8 cellular contexts compared by ENCODE assay signal in genomic region chr20:64082821-64083379, GRCh38. TPM values are rescaled to one million over a fixed set of nuclear protein-coding genes. Genes with fewer than 3 reads are reported as not detected.
DNase-seq lines count a peak whose midpoint lies in the region; ATAC-seq, FAIRE-seq and TF ChIP-seq lines count a peak whose summit lies in the region.

No MANE protein-coding gene starts in this region.

- TF ChIP-seq EP300 in HepG2 (IDR thresholded peaks at IDR 0.05; ENCODE audit: low read depth in 2 of 2, low read length in 2 of 2) (no peak), HepG2 (CRISPR knock-in tag; IDR thresholded peaks at IDR 0.05; ENCODE audit: borderline replicate concordance) (no peak)

- TF ChIP-seq CTCF in HepG2 (CRISPR knock-in tag; IDR thresholded peaks at IDR 0.05) (no peak), vagina (IDR thresholded peaks at IDR 0.05) (no peak)

- peaks cover 9% of the 10 kb centered on the region; the same call in 1 of the 2 replicates for H4K20me1 ChIP-seq in HepG2 (ENCODE audit: insufficient read depth, low read length)

- no peak for FAIRE-seq in HepG2 (lab: Jason Lieb, UNC)
- no peak for FAIRE-seq in GM12891 (lab: Jason Lieb, UNC)

- peaks cover 14% of the 10 kb centered on the region for H3K27me3 Mint-ChIP-seq in stimulated activated naive CD8-positive, alpha-beta T cell treated with anti-CD3 and anti-CD28 coated beads, Interleukin-15, Interleukin-2, amounts not matched to agents 100 ng/mL and 50 ng/mL, for 24 hours
- peaks cover 3% of the 10 kb centered on the region for H3K27me3 Mint-ChIP-seq in activated T-helper 17 cell treated with anti-CD3 and anti-CD28 coated beads, Interleukin-2, amount 50 U/mL, for 72 hours

- no peak overlapping the region for H2AFZ ChIP-seq in HepG2 (ENCODE audit: low read length)

- H3K4me1 Mint-ChIP-seq in stimulated activated naive CD8-positive, alpha-beta T cell treated with anti-CD3 and anti-CD28 coated beads, Interleukin-15, Interleukin-2, amounts not matched to agents 100 ng/mL and 50 ng/mL, for 24 hours (ENCODE audit: low read depth) = peaks cover 35% of the 10 kb centered on the region
- H3K4me1 Mint-ChIP-seq in activated T-helper 17 cell treated with anti-CD3 and anti-CD28 coated beads, Interleukin-2, amount 50 U/mL, for 72 hours = no peaks in the 10 kb centered on the region

- H3K9me3 ChIP-seq in HepG2 (ENCODE audit: low read length) = no peaks in the 10 kb centered on the region
- no peaks in the 10 kb centered on the region for H3K9me3 ChIP-seq in vagina

- H3K27ac ChIP-seq in HepG2 (ENCODE audit: extremely low read length, insufficient read depth, low read length) (no peak overlapping the region), vagina (no peak overlapping the region)

- no peak for TF ChIP-seq RAD21 in HepG2 (CRISPR knock-in tag; IDR thresholded peaks at IDR 0.05)

- H3K4me3 ChIP-seq in HepG2 (replicated peaks in 1 of 3; ENCODE audit: insufficient read depth in 1 of 3, low read depth in 2 of 3, low read length in 3 of 3) (peak overlapping the region; percentile 40 to 77 (median 48); a peak in 4 of 6 replicates), vagina (peak overlapping the region; percentile 36 to 62)

- no peak for ATAC-seq in stimulated activated naive CD8-positive, alpha-beta T cell treated with anti-CD3 and anti-CD28 coated beads, Interleukin-15, Interleukin-2, amounts not matched to agents 100 U/mL and 50 U/mL, for 24 hours
- ATAC-seq in activated T-helper 17 cell treated with anti-CD3 and anti-CD28 coated beads, Interleukin-2, amount 50 U/mL, for 72 hours (replicated peaks) = no peak
- ATAC-seq in HepG2 = no peak

- H3K4me2 ChIP-seq in HepG2 (ENCODE audit: low read depth, low read length) = peak overlapping the region; percentile 87

- H3K27me3 ChIP-seq in HepG2 (ENCODE audit: control insufficient read depth in 1 of 2, insufficient read depth in 2 of 2, low read length in 2 of 2) (peaks cover 14 to 44% of the 10 kb centered on the region in 2 experiments), vagina (no peaks in the 10 kb centered on the region)

- H3K9me3 Mint-ChIP-seq in stimulated activated naive CD8-positive, alpha-beta T cell treated with anti-CD3 and anti-CD28 coated beads, Interleukin-15, Interleukin-2, amounts not matched to agents 100 ng/mL and 50 ng/mL, for 24 hours = peaks cover 3% of the 10 kb centered on the region
- no peaks in the 10 kb centered on the region for H3K9me3 Mint-ChIP-seq in activated T-helper 17 cell treated with anti-CD3 and anti-CD28 coated beads, Interleukin-2, amount 50 U/mL, for 72 hours

- intact Hi-C loops in HepG2 (cut with micrococcal nuclease; ENCODE audit: unreplicated experiment) = loop anchor here (1.0 kb wide), 1 partner anchor 37 kb away; no protein-coding TSS in a partner anchor
- intact Hi-C loops in vagina (cut with DNase I) = no loop called here

- no peak for DNase-seq in stimulated activated naive CD8-positive, alpha-beta T cell treated with anti-CD3 and anti-CD28 coated beads, Interleukin-15, Interleukin-2, amounts not matched to agents 100 U/mL and 50 U/mL, for 24 hours
- DNase-seq in HepG2 (ENCODE audit: low spot score) (no peak), vagina (ENCODE audit: extremely low spot score in 2 of 2) (no peak), GM12891 (ENCODE audit: insufficient read length, low spot score) (no peak), erythroblast (lab: John Stamatoyannopoulos, UW) (no peak)
- no peak for DNase-seq in stimulated activated naive CD4-positive, alpha-beta T cell (lab: John Stamatoyannopoulos, UW)

- POLR2A ChIA-PET in HepG2 (lab: Yijun Ruan, JAX) = interaction anchor here (1.1 to 2.2 kb wide), 6 partner anchors 9 to 224 kb away, joined by 3 to 8 read pairs (median 3); partner anchors contain the start of genes PRPF6, TCEA2 and UCKL1

- no peak overlapping the region for H3K27ac Mint-ChIP-seq in stimulated activated naive CD8-positive, alpha-beta T cell treated with anti-CD3 and anti-CD28 coated beads, Interleukin-15, Interleukin-2, amounts not matched to agents 100 ng/mL and 50 ng/mL, for 24 hours
- H3K27ac Mint-ChIP-seq in activated T-helper 17 cell treated with anti-CD3 and anti-CD28 coated beads, Interleukin-2, amount 50 U/mL, for 72 hours = no peak overlapping the region

- H3K36me3 ChIP-seq in HepG2 (replicated peaks in 1 of 2; ENCODE audit: control insufficient read depth in 1 of 2, insufficient read depth in 2 of 2, low read length in 2 of 2) (no peaks in the 10 kb centered on the region), vagina (no peaks in the 10 kb centered on the region)

- H3K36me3 Mint-ChIP-seq in stimulated activated naive CD8-positive, alpha-beta T cell treated with anti-CD3 and anti-CD28 coated beads, Interleukin-15, Interleukin-2, amounts not matched to agents 100 ng/mL and 50 ng/mL, for 24 hours (ENCODE audit: low read depth) = no peaks in the 10 kb centered on the region
- H3K36me3 Mint-ChIP-seq in activated T-helper 17 cell treated with anti-CD3 and anti-CD28 coated beads, Interleukin-2, amount 50 U/mL, for 72 hours (ENCODE audit: low read depth) = peaks cover 2% of the 10 kb centered on the region

- H3K9ac ChIP-seq in HepG2 (ENCODE audit: insufficient read depth, low read depth, low read length) = no peak overlapping the region

- BruUV-seq in HepG2 (replicated peaks; lab: Mats Ljungman, UMichigan) = no TSS peak

- in situ Hi-C loops in HepG2 (cut with HindIII; ENCODE audit: extremely low pct_ligation_motif_present, low pct_unique_long_range_greater_than_20kb) = loop anchor here (5.0 kb wide), 1 partner anchor 34 kb away; no protein-coding TSS in a partner anchor

- H3K4me3 Mint-ChIP-seq in stimulated activated naive CD8-positive, alpha-beta T cell treated with anti-CD3 and anti-CD28 coated beads, Interleukin-15, Interleukin-2, amounts not matched to agents 100 ng/mL and 50 ng/mL, for 24 hours = peak overlapping the region; percentile 68
- H3K4me3 Mint-ChIP-seq in activated T-helper 17 cell treated with anti-CD3 and anti-CD28 coated beads, Interleukin-2, amount 50 U/mL, for 72 hours = peak overlapping the region; percentile 75

- H3K4me1 ChIP-seq in HepG2 (ENCODE audit: insufficient read depth, low read length) (peaks cover 61% of the 10 kb centered on the region), vagina (peaks cover 32% of the 10 kb centered on the region)

- TF ChIP-seq POLR2A in HepG2 (IDR thresholded peaks at IDR 0.05; ENCODE audit: insufficient read depth in 1 of 2, low read depth in 2 of 2, low read length in 2 of 2) (no peak), vagina (IDR thresholded peaks at IDR 0.05) (no peak), GM12891 (IDR thresholded peaks at IDR 0.05; ENCODE audit: low read depth, low read length) (no peak), erythroblast (IDR thresholded peaks at IDR 0.05; ENCODE audit: low read length) (no peak)

- 36% methylated on average over 14 of the region's 14 CpGs for WGBS in HepG2 (ENCODE audit: low lambda C conversion rate)

- CTCF ChIA-PET in HepG2 (lab: Yijun Ruan, JAX; ENCODE audit: low intra/inter-chr PET ratio, low total read pairs) = interaction anchor here (2.3 kb wide), 1 partner anchor 37 kb away, joined by 14 read pairs; no protein-coding TSS in a partner anchor

- no peaks in the 10 kb centered on the region for H3K79me2 ChIP-seq in HepG2 (ENCODE audit: insufficient read depth, low read length)

RNA-seq across cellular contexts. Expression of gene LKAAEAR1, which starts 1.3 kb away (rescaled TPM):
- total RNA-seq in activated T-helper 17 cell treated with anti-CD3 and anti-CD28 coated beads, Interleukin-2, amount 50 U/mL, for 72 hours = under 1 TPM in 1 of 2 donors, not detected in 1; 0.71 TPM
- total RNA-seq in HepG2 (2016; rRNA removed; fragmentation: Illumina TruSeq; extraction: Trizol) (not detected in 2 replicates), vagina (not detected)
- total RNA-seq in HepG2 (2016; cell fraction: cytosol; rRNA removed; fragmentation: Illumina TruSeq; extraction: Trizol; ENCODE audit: low read depth) = 0.51 TPM in 1 of 2 replicates, not detected in the other
- 0.15 TPM in 1 of 2 replicates, not detected in the other for total RNA-seq in HepG2 (2016; cell fraction: insoluble cytoplasmic fraction; rRNA removed; fragmentation: Illumina TruSeq; extraction: Trizol)
- 0.22 TPM in 1 of 2 replicates, not detected in the other for total RNA-seq in HepG2 (2016; cell fraction: membrane; rRNA removed; fragmentation: Illumina TruSeq; extraction: Trizol)
- not detected in 2 replicates for total RNA-seq in HepG2 (2016; cell fraction: nucleus; rRNA removed; fragmentation: Illumina TruSeq; extraction: Trizol)
- not detected in 2 replicates for polyA plus RNA-seq in HepG2 (2011; rRNA removed)
- not detected in 2 replicates for polyA plus RNA-seq in HepG2 (2011; cell fraction: cytosol; rRNA removed)
- not detected in 2 replicates for polyA plus RNA-seq in HepG2 (2011; cell fraction: nucleus; rRNA removed)
- not detected in 2 replicates for polyA plus RNA-seq in HepG2 (2012)
- 0.41 and 0.44 TPM in 2 replicates for polyA plus RNA-seq in HepG2 (2016; cell fraction: cytosol; fragmentation: Illumina TruSeq; extraction: Trizol; ENCODE audit: low read depth)
- not detected in 2 replicates for polyA plus RNA-seq in HepG2 (2016; cell fraction: insoluble cytoplasmic fraction; fragmentation: Illumina TruSeq; extraction: Trizol; ENCODE audit: low read depth)
- polyA plus RNA-seq in HepG2 (2016; cell fraction: membrane; fragmentation: Illumina TruSeq; extraction: Trizol; ENCODE audit: low read depth) = not detected in 2 replicates
- not detected in 2 replicates for polyA plus RNA-seq in HepG2 (2016; cell fraction: nucleus; fragmentation: Illumina TruSeq; extraction: Trizol; ENCODE audit: insufficient read depth, low read depth)
- not detected in 2 replicates for polyA minus RNA-seq in HepG2 (2011; rRNA and poly(A)+ RNA removed; ENCODE audit: low replicate concordance)
- not detected in 2 replicates for polyA minus RNA-seq in HepG2 (2011; cell fraction: cytosol; rRNA and poly(A)+ RNA removed)
- polyA minus RNA-seq in HepG2 (2011; cell fraction: nucleus; rRNA and poly(A)+ RNA removed) = not detected in 2 replicates
- not detected for polyA plus RNA-seq in GM12891 (2012; ENCODE audit: low read depth, missing spikeins)

RNA-seq across cellular contexts. Expression of gene OPRL1, which starts 3.0 kb away (rescaled TPM):
- under 1 TPM; 0.48 to 0.56 TPM for total RNA-seq in activated T-helper 17 cell treated with anti-CD3 and anti-CD28 coated beads, Interleukin-2, amount 50 U/mL, for 72 hours
- 0.27 and 0.35 TPM in 2 replicates for total RNA-seq in HepG2 (2016; rRNA removed; fragmentation: Illumina TruSeq; extraction: Trizol)
- total RNA-seq in HepG2 (2016; cell fraction: cytosol; rRNA removed; fragmentation: Illumina TruSeq; extraction: Trizol; ENCODE audit: low read depth) = not detected in 2 replicates
- total RNA-seq in HepG2 (2016; cell fraction: insoluble cytoplasmic fraction; rRNA removed; fragmentation: Illumina TruSeq; extraction: Trizol) = 0.16 and 0.56 TPM in 2 replicates
- total RNA-seq in HepG2 (2016; cell fraction: membrane; rRNA removed; fragmentation: Illumina TruSeq; extraction: Trizol) = 0.12 and 0.14 TPM in 2 replicates
- total RNA-seq in HepG2 (2016; cell fraction: nucleus; rRNA removed; fragmentation: Illumina TruSeq; extraction: Trizol) = 0.25 and 0.28 TPM in 2 replicates
- polyA plus RNA-seq in HepG2 (2011; rRNA removed) = 0.71 and 0.77 TPM in 2 replicates
- polyA plus RNA-seq in HepG2 (2011; cell fraction: cytosol; rRNA removed) = 0.37 and 0.86 TPM in 2 replicates
- 0.99 and 1.1 TPM in 2 replicates for polyA plus RNA-seq in HepG2 (2011; cell fraction: nucleus; rRNA removed)
- 0.28 and 0.56 TPM in 2 replicates for polyA plus RNA-seq in HepG2 (2012)
- not detected in 2 replicates for polyA plus RNA-seq in HepG2 (2016; cell fraction: cytosol; fragmentation: Illumina TruSeq; extraction: Trizol; ENCODE audit: low read depth)
- polyA plus RNA-seq in HepG2 (2016; cell fraction: insoluble cytoplasmic fraction; fragmentation: Illumina TruSeq; extraction: Trizol; ENCODE audit: low read depth) = 0.32 and 0.40 TPM in 2 replicates
- polyA plus RNA-seq in HepG2 (2016; cell fraction: membrane; fragmentation: Illumina TruSeq; extraction: Trizol; ENCODE audit: low read depth) = 0.08 TPM in 1 of 2 replicates, not detected in the other
- polyA plus RNA-seq in HepG2 (2016; cell fraction: nucleus; fragmentation: Illumina TruSeq; extraction: Trizol; ENCODE audit: insufficient read depth, low read depth) = 0.33 and 0.61 TPM in 2 replicates
- 0.14 and 3.0 TPM in 2 replicates for polyA minus RNA-seq in HepG2 (2011; rRNA and poly(A)+ RNA removed; ENCODE audit: low replicate concordance)
- polyA minus RNA-seq in HepG2 (2011; cell fraction: cytosol; rRNA and poly(A)+ RNA removed) = 0.59 and 0.62 TPM in 2 replicates
- polyA minus RNA-seq in HepG2 (2011; cell fraction: nucleus; rRNA and poly(A)+ RNA removed) = 0.13 and 0.25 TPM in 2 replicates
- total RNA-seq in vagina = 1.5 TPM
- 0.68 TPM for polyA plus RNA-seq in GM12891 (2012; ENCODE audit: low read depth, missing spikeins)

RNA-seq across cellular contexts. Expression of gene RGS19, which starts 3.6 kb away (rescaled TPM):
- total RNA-seq in activated T-helper 17 cell treated with anti-CD3 and anti-CD28 coated beads, Interleukin-2, amount 50 U/mL, for 72 hours = 10 to 100 TPM; 38.6 to 49.4 TPM
- total RNA-seq in HepG2 (2016; rRNA removed; fragmentation: Illumina TruSeq; extraction: Trizol) (10.2 and 10.7 TPM in 2 replicates), vagina (20.6 TPM)
- total RNA-seq in HepG2 (2016; cell fraction: cytosol; rRNA removed; fragmentation: Illumina TruSeq; extraction: Trizol; ENCODE audit: low read depth) = 8.3 and 13.6 TPM in 2 replicates
- 9.9 and 10.3 TPM in 2 replicates for total RNA-seq in HepG2 (2016; cell fraction: insoluble cytoplasmic fraction; rRNA removed; fragmentation: Illumina TruSeq; extraction: Trizol)
- 24.1 and 24.7 TPM in 2 replicates for total RNA-seq in HepG2 (2016; cell fraction: membrane; rRNA removed; fragmentation: Illumina TruSeq; extraction: Trizol)
- 7.0 and 7.6 TPM in 2 replicates for total RNA-seq in HepG2 (2016; cell fraction: nucleus; rRNA removed; fragmentation: Illumina TruSeq; extraction: Trizol)
- polyA plus RNA-seq in HepG2 (2011; rRNA removed) = 11.9 and 14.7 TPM in 2 replicates
- 11.7 and 19.3 TPM in 2 replicates for polyA plus RNA-seq in HepG2 (2011; cell fraction: cytosol; rRNA removed)
- polyA plus RNA-seq in HepG2 (2011; cell fraction: nucleus; rRNA removed) = 12.6 and 13.6 TPM in 2 replicates
- polyA plus RNA-seq in HepG2 (2012) = 4.4 and 6.8 TPM in 2 replicates
- 18.0 and 22.1 TPM in 2 replicates for polyA plus RNA-seq in HepG2 (2016; cell fraction: cytosol; fragmentation: Illumina TruSeq; extraction: Trizol; ENCODE audit: low read depth)
- 14.2 and 16.6 TPM in 2 replicates for polyA plus RNA-seq in HepG2 (2016; cell fraction: insoluble cytoplasmic fraction; fragmentation: Illumina TruSeq; extraction: Trizol; ENCODE audit: low read depth)
- polyA plus RNA-seq in HepG2 (2016; cell fraction: membrane; fragmentation: Illumina TruSeq; extraction: Trizol; ENCODE audit: low read depth) = 25.0 and 29.7 TPM in 2 replicates
- 9.7 and 10.6 TPM in 2 replicates for polyA plus RNA-seq in HepG2 (2016; cell fraction: nucleus; fragmentation: Illumina TruSeq; extraction: Trizol; ENCODE audit: insufficient read depth, low read depth)
- polyA minus RNA-seq in HepG2 (2011; rRNA and poly(A)+ RNA removed; ENCODE audit: low replicate concordance) = 15.8 and 18.5 TPM in 2 replicates
- 8.1 and 9.1 TPM in 2 replicates for polyA minus RNA-seq in HepG2 (2011; cell fraction: cytosol; rRNA and poly(A)+ RNA removed)
- 4.5 and 5.5 TPM in 2 replicates for polyA minus RNA-seq in HepG2 (2011; cell fraction: nucleus; rRNA and poly(A)+ RNA removed)
- 27.9 TPM for polyA plus RNA-seq in GM12891 (2012; ENCODE audit: low read depth, missing spikeins)

RNA-seq across cellular contexts. Expression of gene TCEA2, which starts 19.9 kb away (rescaled TPM):
- 10 to 100 TPM; 52.0 to 79.9 TPM for total RNA-seq in activated T-helper 17 cell treated with anti-CD3 and anti-CD28 coated beads, Interleukin-2, amount 50 U/mL, for 72 hours
- total RNA-seq in HepG2 (2016; rRNA removed; fragmentation: Illumina TruSeq; extraction: Trizol) (25.9 and 33.7 TPM in 2 replicates), vagina (33.1 TPM)
- total RNA-seq in HepG2 (2016; cell fraction: cytosol; rRNA removed; fragmentation: Illumina TruSeq; extraction: Trizol; ENCODE audit: low read depth) = 58.0 and 75.2 TPM in 2 replicates
- total RNA-seq in HepG2 (2016; cell fraction: insoluble cytoplasmic fraction; rRNA removed; fragmentation: Illumina TruSeq; extraction: Trizol) = 25.2 and 31.6 TPM in 2 replicates
- total RNA-seq in HepG2 (2016; cell fraction: membrane; rRNA removed; fragmentation: Illumina TruSeq; extraction: Trizol) = 54.3 and 70.5 TPM in 2 replicates
- 19.6 and 25.2 TPM in 2 replicates for total RNA-seq in HepG2 (2016; cell fraction: nucleus; rRNA removed; fragmentation: Illumina TruSeq; extraction: Trizol)
- polyA plus RNA-seq in HepG2 (2011; rRNA removed) = 28.1 and 36.8 TPM in 2 replicates
- polyA plus RNA-seq in HepG2 (2011; cell fraction: cytosol; rRNA removed) = 22.9 and 25.9 TPM in 2 replicates
- polyA plus RNA-seq in HepG2 (2011; cell fraction: nucleus; rRNA removed) = 101 and 106 TPM in 2 replicates
- polyA plus RNA-seq in HepG2 (2012) = 70.9 and 75.4 TPM in 2 replicates
- 308 and 317 TPM in 2 replicates for polyA plus RNA-seq in HepG2 (2016; cell fraction: cytosol; fragmentation: Illumina TruSeq; extraction: Trizol; ENCODE audit: low read depth)
- 54.5 and 74.5 TPM in 2 replicates for polyA plus RNA-seq in HepG2 (2016; cell fraction: insoluble cytoplasmic fraction; fragmentation: Illumina TruSeq; extraction: Trizol; ENCODE audit: low read depth)
- polyA plus RNA-seq in HepG2 (2016; cell fraction: membrane; fragmentation: Illumina TruSeq; extraction: Trizol; ENCODE audit: low read depth) = 232 and 236 TPM in 2 replicates
- 80.5 and 83.8 TPM in 2 replicates for polyA plus RNA-seq in HepG2 (2016; cell fraction: nucleus; fragmentation: Illumina TruSeq; extraction: Trizol; ENCODE audit: insufficient read depth, low read depth)
- polyA minus RNA-seq in HepG2 (2011; rRNA and poly(A)+ RNA removed; ENCODE audit: low replicate concordance) = 42.1 and 65.5 TPM in 2 replicates
- polyA minus RNA-seq in HepG2 (2011; cell fraction: cytosol; rRNA and poly(A)+ RNA removed) = 21.6 and 27.5 TPM in 2 replicates
- 32.7 and 36.6 TPM in 2 replicates for polyA minus RNA-seq in HepG2 (2011; cell fraction: nucleus; rRNA and poly(A)+ RNA removed)
- polyA plus RNA-seq in GM12891 (2012; ENCODE audit: low read depth, missing spikeins) = 34.5 TPM

RNA-seq across cellular contexts. Expression of gene NPBWR2, which starts 24.5 kb away (rescaled TPM):
- not detected for total RNA-seq in activated T-helper 17 cell treated with anti-CD3 and anti-CD28 coated beads, Interleukin-2, amount 50 U/mL, for 72 hours
- total RNA-seq in HepG2 (2016; rRNA removed; fragmentation: Illumina TruSeq; extraction: Trizol) (not detected in 2 replicates), vagina (not detected)
- not detected in 2 replicates for total RNA-seq in HepG2 (2016; cell fraction: cytosol; rRNA removed; fragmentation: Illumina TruSeq; extraction: Trizol; ENCODE audit: low read depth)
- total RNA-seq in HepG2 (2016; cell fraction: insoluble cytoplasmic fraction; rRNA removed; fragmentation: Illumina TruSeq; extraction: Trizol) = not detected in 2 replicates
- total RNA-seq in HepG2 (2016; cell fraction: membrane; rRNA removed; fragmentation: Illumina TruSeq; extraction: Trizol) = not detected in 2 replicates
- total RNA-seq in HepG2 (2016; cell fraction: nucleus; rRNA removed; fragmentation: Illumina TruSeq; extraction: Trizol) = not detected in 2 replicates
- not detected in 2 replicates for polyA plus RNA-seq in HepG2 (2011; rRNA removed)
- not detected in 2 replicates for polyA plus RNA-seq in HepG2 (2011; cell fraction: cytosol; rRNA removed)
- not detected in 2 replicates for polyA plus RNA-seq in HepG2 (2011; cell fraction: nucleus; rRNA removed)
- not detected in 2 replicates for polyA plus RNA-seq in HepG2 (2012)
- polyA plus RNA-seq in HepG2 (2016; cell fraction: cytosol; fragmentation: Illumina TruSeq; extraction: Trizol; ENCODE audit: low read depth) = not detected in 2 replicates
- polyA plus RNA-seq in HepG2 (2016; cell fraction: insoluble cytoplasmic fraction; fragmentation: Illumina TruSeq; extraction: Trizol; ENCODE audit: low read depth) = not detected in 2 replicates
- not detected in 2 replicates for polyA plus RNA-seq in HepG2 (2016; cell fraction: membrane; fragmentation: Illumina TruSeq; extraction: Trizol; ENCODE audit: low read depth)
- polyA plus RNA-seq in HepG2 (2016; cell fraction: nucleus; fragmentation: Illumina TruSeq; extraction: Trizol; ENCODE audit: insufficient read depth, low read depth) = not detected in 2 replicates
- polyA minus RNA-seq in HepG2 (2011; rRNA and poly(A)+ RNA removed; ENCODE audit: low replicate concordance) = not detected in 2 replicates
- polyA minus RNA-seq in HepG2 (2011; cell fraction: cytosol; rRNA and poly(A)+ RNA removed) = not detected in 2 replicates
- not detected in 2 replicates for polyA minus RNA-seq in HepG2 (2011; cell fraction: nucleus; rRNA and poly(A)+ RNA removed)
- not detected for polyA plus RNA-seq in GM12891 (2012; ENCODE audit: low read depth, missing spikeins)
